8 cellular contexts compared by ENCODE assay signal in genomic region chr5:137563646-137564474, GRCh38.
DNase-seq lines count a peak whose midpoint lies in the region; ATAC-seq and TF ChIP-seq lines count a peak whose summit lies in the region.
"Had no signal": no experiment of that assay in that cellular context is flagged by ENCODE, and none has a peak within 500 bp of the region (broad histone marks: within the 10 kb centered on the region; RNA-seq: fewer than 3 reads in every experiment).

No MANE protein-coding gene starts in this region.

- H3K14ac ChIP-seq in neuronal stem cell (ENCODE audit: low read length): no peak overlapping the region

- peaks cover 4% of the 10 kb centered on the region for H3K27me3 Mint-ChIP-seq in HFFc6 (ENCODE audit: insufficient read depth)
- peaks cover 31 to 48% of the 10 kb centered on the region in 2 donors for H3K27me3 Mint-ChIP-seq in effector memory CD8-positive, alpha-beta T cell

- H3K27me3 ChIP-seq in esophagus muscularis mucosa (no peaks in the 10 kb centered on the region), neuronal stem cell (ENCODE audit: control insufficient read depth in 3 of 3, insufficient read depth in 3 of 3, low read depth in 1 of 3, low read length in 3 of 3) (peaks cover 0 to 24% (median 0%) of the 10 kb centered on the region in 3 experiments)

- DNase-seq in HFFc6: peak; percentile 81
- DNase-seq in NOMO-1 treated with dmso at 0.1 percent for 144 hours (lab: John Stamatoyannopoulos, UW; ENCODE audit: unreplicated experiment): peak; percentile 86
- peak; percentile 55 for DNase-seq in esophagus muscularis mucosa (ENCODE audit: extremely low spot score)
- peak; percentile 97 for DNase-seq in skeletal muscle cell (ENCODE audit: low read depth)
- DNase-seq in effector memory CD8-positive, alpha-beta T cell: no peak
- DNase-seq in NCI-H1436 treated with DMSO at 0.1 percent for 48 hours (lab: John Stamatoyannopoulos, UW): no peak
- DNase-seq in neuronal stem cell (ENCODE audit: low spot score): no peak
- DNase-seq: activated CD8-positive, alpha-beta memory T cell treated with anti-CD3 and anti-CD28 coated beads, Interleukin-2, amount 50 U/mL, for 4 hours had no signal

- H3K4me3 ChIP-seq in esophagus muscularis mucosa (no peak overlapping the region), skeletal muscle cell (ENCODE audit: low read depth, low read length) (no peak overlapping the region), neuronal stem cell (ENCODE audit: low read length in 2 of 2) (no peak overlapping the region)

- no peak overlapping the region for H3K23ac ChIP-seq in neuronal stem cell (ENCODE audit: low read depth, low read length, poor library complexity)

- ATAC-seq in effector memory CD8-positive, alpha-beta T cell (replicated peaks): no peak

- H3K9me3 Mint-ChIP-seq in HFFc6: no peaks in the 10 kb centered on the region
- no peaks in the 10 kb centered on the region for H3K9me3 Mint-ChIP-seq in effector memory CD8-positive, alpha-beta T cell

- H3K4me1 Mint-ChIP-seq in HFFc6 (ENCODE audit: low read depth): peaks cover 65% of the 10 kb centered on the region
- peaks cover 0 to 3% of the 10 kb centered on the region in 2 donors for H3K4me1 Mint-ChIP-seq in effector memory CD8-positive, alpha-beta T cell (ENCODE audit: low read depth in 2 of 2)

- no peak overlapping the region for H2BK12ac ChIP-seq in neuronal stem cell (ENCODE audit: low read length)

- H2BK5ac ChIP-seq in neuronal stem cell (ENCODE audit: low read length): no peak overlapping the region

- no peaks in the 10 kb centered on the region for H3K36me3 ChIP-seq in esophagus muscularis mucosa
- no peaks in the 10 kb centered on the region for H3K36me3 ChIP-seq in neuronal stem cell (replicated peaks in 1 of 2; ENCODE audit: control insufficient read depth in 2 of 2, insufficient read depth in 2 of 2, low read length in 2 of 2)

- H3K27ac Mint-ChIP-seq in HFFc6: peak overlapping the region; percentile 78
- no peak overlapping the region for H3K27ac Mint-ChIP-seq in effector memory CD8-positive, alpha-beta T cell

- no peak overlapping the region for H2AK5ac ChIP-seq in neuronal stem cell (ENCODE audit: low read depth, low read length)

- no peak for TF ChIP-seq CTCF in HFFc6 (IDR thresholded peaks at IDR 0.05)
- no peak for TF ChIP-seq CTCF in esophagus muscularis mucosa (IDR thresholded peaks at IDR 0.05)

- no peak overlapping the region for H3K18ac ChIP-seq in neuronal stem cell (ENCODE audit: low read length)

- H2BK120ac ChIP-seq in neuronal stem cell (ENCODE audit: low read depth, low read length): no peak overlapping the region

- no peak overlapping the region for H3K9ac ChIP-seq in neuronal stem cell (ENCODE audit: low read depth, low read length, poor library complexity)

- no peaks in the 10 kb centered on the region for H3K36me3 Mint-ChIP-seq in HFFc6 (ENCODE audit: low read depth)
- H3K36me3 Mint-ChIP-seq in effector memory CD8-positive, alpha-beta T cell (ENCODE audit: insufficient read depth): no peaks in the 10 kb centered on the region

- no peak for TF ChIP-seq POLR2A in esophagus muscularis mucosa (IDR thresholded peaks at IDR 0.05; ENCODE audit: low read depth)

- H3K9me3 ChIP-seq in esophagus muscularis mucosa: no peaks in the 10 kb centered on the region
- no peaks in the 10 kb centered on the region for H3K9me3 ChIP-seq in neuronal stem cell (replicated peaks in 1 of 2; ENCODE audit: control insufficient read depth in 2 of 2, insufficient read depth in 1 of 2, low read depth in 1 of 2, low read length in 2 of 2)

- H4K8ac ChIP-seq in neuronal stem cell (ENCODE audit: low read depth, low read length): no peak overlapping the region

- no peak overlapping the region for H3K27ac ChIP-seq in esophagus muscularis mucosa (replicated peaks in 1 of 4)
- no peak overlapping the region for H3K27ac ChIP-seq in neuronal stem cell (replicated peaks; ENCODE audit: low read length)

- H3K4ac ChIP-seq in neuronal stem cell (ENCODE audit: low read length): no peak overlapping the region

- no peak overlapping the region for H3K4me2 ChIP-seq in neuronal stem cell (ENCODE audit: insufficient read depth, low read length, poor library complexity, severe bottlenecking)

- H4K91ac ChIP-seq in neuronal stem cell (ENCODE audit: low read depth, low read length, poor library complexity): no peak overlapping the region

- no peak overlapping the region for H2AFZ ChIP-seq in neuronal stem cell (ENCODE audit: low read length)

- TF ChIP-seq EP300 in esophagus muscularis mucosa (IDR thresholded peaks at IDR 0.05): no peak

- intact Hi-C loops in esophagus muscularis mucosa (cut with DNase I): no loop called here

- WGBS in esophagus muscularis mucosa: 73% methylated on average over 14 of the region's 14 CpGs
- WGBS in neuronal stem cell (ENCODE audit: extremely low coverage in 2 of 2, insufficient read length in 2 of 2, insufficient replicate concordance in 1 of 2), 2 donors: no CpG with 5 or more reads among the region's 14 CpGs

- no peak overlapping the region for H2BK15ac ChIP-seq in neuronal stem cell (ENCODE audit: low read length)

- H3K4me1 ChIP-seq in esophagus muscularis mucosa (peaks cover 0 to 14% (median 2%) of the 10 kb centered on the region in 4 donors), neuronal stem cell (ENCODE audit: control insufficient read depth in 2 of 2, insufficient read depth in 1 of 2, low read depth in 1 of 2, low read length in 2 of 2) (peaks cover 8 to 24% of the 10 kb centered on the region in 2 donors)

- peak overlapping the region; percentile 39 for H3K4me3 Mint-ChIP-seq in HFFc6
- no peak overlapping the region for H3K4me3 Mint-ChIP-seq in effector memory CD8-positive, alpha-beta T cell

- no peaks in the 10 kb centered on the region for H3K79me1 ChIP-seq in neuronal stem cell (ENCODE audit: low read depth, low read length)

Comparison
In these comparisons a context has a peak if more than half of its experiments do, and no peak if none do; other contexts are left out.
1. DNase-seq: peak in HFFc6 (single experiment), NOMO-1 treated with dmso at 0.1 percent for 144 hours (single experiment), esophagus muscularis mucosa (single experiment) and skeletal muscle cell (single experiment); none in effector memory CD8-positive, alpha-beta T cell (0 of 3), NCI-H1436 treated with DMSO at 0.1 percent for 48 hours (single experiment) and neuronal stem cell (single experiment).